In the genomic region with DNA sequence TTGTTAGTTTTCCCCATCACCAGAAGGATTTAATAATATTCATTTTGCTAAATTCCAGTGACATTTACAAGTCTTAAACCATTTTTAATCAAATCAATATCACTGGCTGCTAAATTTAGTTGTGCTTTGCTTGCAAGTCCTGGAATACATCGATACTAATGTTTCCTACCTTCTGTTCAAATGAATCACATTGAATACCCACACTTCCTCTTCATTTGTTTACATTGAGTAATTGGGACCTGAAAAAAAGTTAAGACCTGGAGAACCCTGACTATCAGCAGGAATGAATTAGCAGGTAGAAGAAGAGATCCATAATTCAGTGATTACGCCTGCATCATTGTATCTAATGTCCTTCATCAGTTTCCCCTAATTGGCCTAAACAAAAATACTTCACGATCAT, we compare ENCODE assay signal across 31 cellular contexts.
"Had no signal": no experiment of that assay in that cellular context is flagged by ENCODE, and none has a peak within 500 bp of the region (broad histone marks: within the 10 kb centered on the region; RNA-seq: fewer than 3 reads in every experiment).

No MANE protein-coding gene starts in this region.

- H3K36me3 Mint-ChIP-seq: activated CD4-positive, alpha-beta memory T cell treated with anti-CD3 and anti-CD28 coated beads for 36 hours; activated CD8-positive, alpha-beta memory T cell treated with anti-CD3 and anti-CD28 coated beads, Interleukin-2, amount 10 ng/mL, durations not matched to agents 7 days and 5 days; activated naive CD4-positive, alpha-beta T cell treated with anti-CD3 and anti-CD28 coated beads, Interleukin-2, amount 10 ng/mL, durations not matched to agents 7 days and 5 days; activated naive CD4-positive, alpha-beta T cell treated with anti-CD3 and anti-CD28 coated beads, Interleukin-2, amount 50 U/mL, for 72 hours; activated naive CD8-positive, alpha-beta T cell treated with anti-CD3 and anti-CD28 coated beads, Interleukin-2, amount 10 ng/mL, durations not matched to agents 7 days and 5 days; brain had no signal

- H3K4me3 ChIP-seq: ascending aorta, breast epithelium, coronary artery, dorsolateral prefrontal cortex, esophagus muscularis mucosa, gastrocnemius medialis, heart left ventricle had no signal

- H3K27me3 ChIP-seq: ascending aorta, breast epithelium, esophagus muscularis mucosa, gastrocnemius medialis, heart left ventricle had no signal

- H3K9me3 Mint-ChIP-seq: activated CD4-positive, alpha-beta memory T cell treated with anti-CD3 and anti-CD28 coated beads for 36 hours; activated CD4-positive, alpha-beta T cell treated with anti-CD3 and anti-CD28 coated beads, Interleukin-2, amount 10 ng/mL, durations not matched to agents 24 days and 14 days; activated naive CD4-positive, alpha-beta T cell treated with anti-CD3 and anti-CD28 coated beads, Interleukin-2, amount 10 ng/mL, durations not matched to agents 7 days and 5 days; activated naive CD8-positive, alpha-beta T cell treated with anti-CD3 and anti-CD28 coated beads, Interleukin-2, amount 10 ng/mL, durations not matched to agents 7 days and 5 days; activated T-cell treated with anti-CD3 and anti-CD28 coated beads, Interleukin-2, amount 50 U/mL, for 24 hours; central memory CD8-positive, alpha-beta T cell had no signal

- H3K27ac ChIP-seq: ascending aorta, breast epithelium, coronary artery, dorsolateral prefrontal cortex, esophagus muscularis mucosa, foreskin keratinocyte, gastrocnemius medialis, heart left ventricle had no signal

- H3K4me1 ChIP-seq: ascending aorta, breast epithelium, esophagus muscularis mucosa, gastrocnemius medialis, heart left ventricle had no signal

- H3K4me1 Mint-ChIP-seq: activated CD4-positive, alpha-beta T cell treated with anti-CD3 and anti-CD28 coated beads for 36 hours; activated CD4-positive, alpha-beta T cell treated with anti-CD3 and anti-CD28 coated beads, Interleukin-2, amount 10 ng/mL, durations not matched to agents 24 days and 14 days; activated CD8-positive, alpha-beta memory T cell treated with anti-CD3 and anti-CD28 coated beads, Interleukin-2, amount 10 ng/mL, durations not matched to agents 7 days and 5 days; activated naive CD4-positive, alpha-beta T cell treated with anti-CD3 and anti-CD28 coated beads, Interleukin-2, amount 10 ng/mL, durations not matched to agents 7 days and 5 days; activated naive CD8-positive, alpha-beta T cell treated with anti-CD3 and anti-CD28 coated beads, Interleukin-2, amount 10 ng/mL, durations not matched to agents 7 days and 5 days; central memory CD8-positive, alpha-beta T cell had no signal

- H3K4me3 Mint-ChIP-seq: activated CD4-positive, alpha-beta memory T cell treated with anti-CD3 and anti-CD28 coated beads for 36 hours; activated CD4-positive, alpha-beta T cell treated with anti-CD3 and anti-CD28 coated beads for 36 hours; activated CD4-positive, alpha-beta T cell treated with anti-CD3 and anti-CD28 coated beads, Interleukin-2, amount 10 ng/mL, durations not matched to agents 24 days and 14 days; activated CD8-positive, alpha-beta memory T cell treated with anti-CD3 and anti-CD28 coated beads, Interleukin-2, amount 10 ng/mL, durations not matched to agents 7 days and 5 days; activated CD8-positive, alpha-beta T cell treated with anti-CD3 and anti-CD28 coated beads, Interleukin-2, amount 10 ng/mL, durations not matched to agents 7 days and 5 days; activated naive CD4-positive, alpha-beta T cell treated with anti-CD3 and anti-CD28 coated beads, Interleukin-2, amount 10 ng/mL, durations not matched to agents 7 days and 5 days; activated naive CD8-positive, alpha-beta T cell treated with anti-CD3 and anti-CD28 coated beads, Interleukin-2, amount 10 ng/mL, durations not matched to agents 7 days and 5 days; activated T-cell treated with anti-CD3 and anti-CD28 coated beads, Interleukin-2, amount 50 U/mL, for 24 hours; activated T-cell treated with anti-CD3 and anti-CD28 coated beads, Interleukin-2, amount 50 U/mL, for 72 hours; central memory CD8-positive, alpha-beta T cell; dendritic cell treated with granulocyte-macrophage colony-stimulating factor and Interleukin-4, amounts not matched to agents 40 ng/mL and 50 ng/mL, for 4 days had no signal

- H3K27ac Mint-ChIP-seq: activated CD4-positive, alpha-beta memory T cell treated with anti-CD3 and anti-CD28 coated beads for 36 hours; activated CD4-positive, alpha-beta T cell treated with anti-CD3 and anti-CD28 coated beads for 36 hours; activated CD4-positive, alpha-beta T cell treated with anti-CD3 and anti-CD28 coated beads, Interleukin-2, amount 10 ng/mL, durations not matched to agents 24 days and 14 days; activated CD8-positive, alpha-beta memory T cell treated with anti-CD3 and anti-CD28 coated beads, Interleukin-2, amount 10 ng/mL, durations not matched to agents 7 days and 5 days; activated CD8-positive, alpha-beta T cell treated with anti-CD3 and anti-CD28 coated beads, Interleukin-2, amount 10 ng/mL, durations not matched to agents 7 days and 5 days; activated naive CD4-positive, alpha-beta T cell treated with anti-CD3 and anti-CD28 coated beads, Interleukin-2, amount 10 ng/mL, durations not matched to agents 7 days and 5 days; activated naive CD4-positive, alpha-beta T cell treated with anti-CD3 and anti-CD28 coated beads, Interleukin-2, amount 50 U/mL, for 72 hours; activated naive CD8-positive, alpha-beta T cell treated with anti-CD3 and anti-CD28 coated beads, Interleukin-2, amount 10 ng/mL, durations not matched to agents 7 days and 5 days; activated T-cell treated with anti-CD3 and anti-CD28 coated beads, Interleukin-2, amount 50 U/mL, for 24 hours; activated T-cell treated with anti-CD3 and anti-CD28 coated beads, Interleukin-2, amount 50 U/mL, for 72 hours; dendritic cell treated with granulocyte-macrophage colony-stimulating factor and Interleukin-4, amounts not matched to agents 40 ng/mL and 50 ng/mL, for 4 days had no signal

- H3K27me3 Mint-ChIP-seq: activated CD4-positive, alpha-beta memory T cell treated with anti-CD3 and anti-CD28 coated beads for 36 hours; activated CD4-positive, alpha-beta T cell treated with anti-CD3 and anti-CD28 coated beads for 36 hours; activated CD4-positive, alpha-beta T cell treated with anti-CD3 and anti-CD28 coated beads, Interleukin-2, amount 10 ng/mL, durations not matched to agents 24 days and 14 days; activated CD8-positive, alpha-beta memory T cell treated with anti-CD3 and anti-CD28 coated beads, Interleukin-2, amount 10 ng/mL, durations not matched to agents 7 days and 5 days; activated naive CD4-positive, alpha-beta T cell treated with anti-CD3 and anti-CD28 coated beads, Interleukin-2, amount 10 ng/mL, durations not matched to agents 7 days and 5 days; activated naive CD8-positive, alpha-beta T cell treated with anti-CD3 and anti-CD28 coated beads, Interleukin-2, amount 10 ng/mL, durations not matched to agents 7 days and 5 days; activated T-cell treated with anti-CD3 and anti-CD28 coated beads, Interleukin-2, amount 50 U/mL, for 24 hours; brain; dendritic cell treated with granulocyte-macrophage colony-stimulating factor and Interleukin-4, amounts not matched to agents 40 ng/mL and 50 ng/mL, for 4 days had no signal

- H3K9me3 ChIP-seq: gastrocnemius medialis had no signal

- ATAC-seq: activated CD4-positive, alpha-beta T cell treated with anti-CD3 and anti-CD28 coated beads for 36 hours; activated CD8-positive, alpha-beta memory T cell treated with anti-CD3 and anti-CD28 coated beads, Interleukin-2, amount 10 ng/mL, durations not matched to agents 7 days and 5 days; activated CD8-positive, alpha-beta T cell treated with anti-CD3 and anti-CD28 coated beads, Interleukin-2, amount 10 ng/mL, durations not matched to agents 7 days and 5 days; activated naive CD4-positive, alpha-beta T cell treated with anti-CD3 and anti-CD28 coated beads, Interleukin-2, amount 50 U/mL, for 72 hours; activated T-cell treated with anti-CD3 and anti-CD28 coated beads, Interleukin-2, amount 50 U/mL, for 72 hours; gastrocnemius medialis; heart left ventricle had no signal

- H3K36me3 ChIP-seq: ascending aorta, breast epithelium, esophagus muscularis mucosa, gastrocnemius medialis, heart left ventricle had no signal

- DNase-seq: activated CD4-positive, alpha-beta memory T cell treated with anti-CD3 and anti-CD28 coated beads for 36 hours; activated CD4-positive, alpha-beta T cell treated with anti-CD3 and anti-CD28 coated beads for 36 hours; activated CD4-positive, alpha-beta T cell treated with anti-CD3 and anti-CD28 coated beads, Interleukin-2, amount 10 ng/mL, durations not matched to agents 24 days and 14 days; activated CD4-positive, CD25-positive, alpha-beta regulatory T cell; activated CD4-positive, CD25-positive, alpha-beta regulatory T cell treated with anti-CD3 and anti-CD28 coated beads, Interleukin-2, amount 50 U/mL, for 72 hours; activated CD8-positive, alpha-beta memory T cell treated with anti-CD3 and anti-CD28 coated beads, Interleukin-2, amount 10 ng/mL, durations not matched to agents 7 days and 5 days; activated CD8-positive, alpha-beta memory T cell treated with anti-CD3 and anti-CD28 coated beads, Interleukin-2, amount 50 U/mL, for 4 hours; activated CD8-positive, alpha-beta T cell treated with anti-CD3 and anti-CD28 coated beads, Interleukin-2, amount 10 ng/mL, durations not matched to agents 7 days and 5 days; activated gamma-delta T cell; activated naive CD4-positive, alpha-beta T cell; activated naive CD4-positive, alpha-beta T cell treated with anti-CD3 and anti-CD28 coated beads, Interleukin-2, amount 10 ng/mL, durations not matched to agents 7 days and 5 days; activated naive CD8-positive, alpha-beta T cell treated with anti-CD3 and anti-CD28 coated beads, Interleukin-2, amount 10 ng/mL, durations not matched to agents 7 days and 5 days; activated T-cell treated with anti-CD3 and anti-CD28 coated beads for 4 hours; activated T-cell treated with anti-CD3 and anti-CD28 coated beads, Interleukin-2, amount 50 U/mL, for 24 hours; activated T-cell treated with anti-CD3 and anti-CD28 coated beads, Interleukin-2, amount 50 U/mL, for 72 hours; dorsolateral prefrontal cortex; effector memory CD4-positive, alpha-beta T cell; erythroblast; gastrocnemius medialis; glutamatergic neuron; heart left ventricle; T-helper 2 cell had no signal
